22 cellular contexts compared by ENCODE assay signal in the genomic region with DNA sequence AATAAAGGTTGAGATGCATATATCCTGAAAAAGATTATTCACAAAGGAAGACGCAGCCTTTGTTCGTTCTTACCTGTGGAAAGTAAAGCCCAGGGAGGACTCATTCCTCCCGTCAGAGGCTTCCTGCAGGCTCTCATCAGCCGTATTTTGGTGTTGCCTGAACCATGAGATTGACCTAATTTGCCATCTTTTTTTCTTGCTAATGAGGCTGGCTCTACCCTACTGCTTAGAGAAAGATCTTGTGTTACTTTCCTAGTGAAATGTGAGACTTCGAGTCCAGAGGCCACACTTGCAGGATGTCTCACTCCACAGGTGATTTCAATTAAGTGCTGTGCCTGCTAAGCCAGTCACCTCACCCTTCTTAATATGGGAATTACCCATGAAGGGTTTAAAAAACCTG.
DNase-seq lines count a peak whose midpoint lies in the region; ATAC-seq and TF ChIP-seq lines count a peak whose summit lies in the region.
"Had no signal": no experiment of that assay in that cellular context is flagged by ENCODE, and none has a peak within 500 bp of the region (broad histone marks: within the 10 kb centered on the region; RNA-seq: fewer than 3 reads in every experiment).

No MANE protein-coding gene starts in this region.

- no peak for TF ChIP-seq CTCF in nephron progenitor cell (IDR thresholded peaks at IDR 0.05)

- no peaks in the 10 kb centered on the region for H3K9me3 Mint-ChIP-seq in nephron progenitor cell
- no peaks in the 10 kb centered on the region for H3K9me3 Mint-ChIP-seq in activated T-helper 2 cell treated with anti-CD3 and anti-CD28 coated beads, Interferon-gamma antibody, Interleukin-2, Interleukin-4, amounts not matched to agents 10 μg/mL and 5 μg/mL and 100 μg/mL, durations not matched to agents 14 hours and 24 hours and 36 hours
- H3K9me3 Mint-ChIP-seq: CD14-positive monocyte had no signal

- DNase-seq in H7 (peak; percentile 64), NCI-H69 (lab: John Stamatoyannopoulos, UW) (peak; percentile 11), iPS DF 19.7 (ENCODE audit: low read depth, low spot score) (peak; percentile 47), nephron progenitor cell (no peak), GDM1 (lab: John Stamatoyannopoulos, UW) (no peak)
- no peak for DNase-seq in activated T-helper 2 cell treated with anti-CD3 and anti-CD28 coated beads, Interferon-gamma antibody, Interleukin-2, Interleukin-4, amounts not matched to agents 10 μg/mL and 5 μg/mL and 100 μg/mL, durations not matched to agents 14 hours and 24 hours and 36 hours (ENCODE audit: low spot score)
- DNase-seq: EL; HCEC 1CT; MG63; NCI-H1436; NCI-H1930; NCI-H2227 treated with DMSO at 0.1 percent for 48 hours; NCI-H510A; NCI-H748 treated with DMSO at 0.1 percent for 48 hours; NK-92 treated with Interleukin-12 subunit alpha and Interleukin-12 subunit beta, amount 100 ng/mL, for 24 hours; SIG-M5; SK-N-SH had no signal

- peaks cover 4% of the 10 kb centered on the region for H3K27me3 Mint-ChIP-seq in nephron progenitor cell (ENCODE audit: low read depth, poor library complexity)
- H3K27me3 Mint-ChIP-seq in activated T-helper 2 cell treated with anti-CD3 and anti-CD28 coated beads, Interferon-gamma antibody, Interleukin-2, Interleukin-4, amounts not matched to agents 10 μg/mL and 5 μg/mL and 100 μg/mL, durations not matched to agents 14 hours and 24 hours and 36 hours (ENCODE audit: low read depth): no peaks in the 10 kb centered on the region
- H3K27me3 Mint-ChIP-seq: B cell had no signal

- no peaks in the 10 kb centered on the region for H3K36me3 Mint-ChIP-seq in nephron progenitor cell (ENCODE audit: low read depth)
- no peaks in the 10 kb centered on the region for H3K36me3 Mint-ChIP-seq in activated T-helper 2 cell treated with anti-CD3 and anti-CD28 coated beads, Interferon-gamma antibody, Interleukin-2, Interleukin-4, amounts not matched to agents 10 μg/mL and 5 μg/mL and 100 μg/mL, durations not matched to agents 14 hours and 24 hours and 36 hours (ENCODE audit: low read depth)
- H3K36me3 Mint-ChIP-seq: CD14-positive monocyte had no signal

- ATAC-seq in HG03095 (IDR thresholded peaks at IDR 0.05; ENCODE audit: unreplicated experiment): no peak
- no peak for ATAC-seq in HG03139 (IDR thresholded peaks at IDR 0.05; ENCODE audit: unreplicated experiment)
- ATAC-seq: A549 had no signal

- intact Hi-C loops in activated T-helper 2 cell treated with anti-CD3 and anti-CD28 coated beads, Interferon-gamma antibody, Interleukin-2, Interleukin-4, amounts not matched to agents 10 μg/mL and 5 μg/mL and 100 μg/mL, durations not matched to agents 14 hours and 24 hours and 36 hours (cut with micrococcal nuclease): no loop called here

- H3K27me3 ChIP-seq in H7 (ENCODE audit: control insufficient read depth, insufficient read depth, low read length): no peaks in the 10 kb centered on the region
- H3K27me3 ChIP-seq: MG63 had no signal

- peaks cover 64% of the 10 kb centered on the region for H3K4me1 Mint-ChIP-seq in nephron progenitor cell
- peaks cover 2% of the 10 kb centered on the region for H3K4me1 Mint-ChIP-seq in activated T-helper 2 cell treated with anti-CD3 and anti-CD28 coated beads, Interferon-gamma antibody, Interleukin-2, Interleukin-4, amounts not matched to agents 10 μg/mL and 5 μg/mL and 100 μg/mL, durations not matched to agents 14 hours and 24 hours and 36 hours (ENCODE audit: low read depth)
- H3K4me1 Mint-ChIP-seq: B cell, CD14-positive monocyte had no signal

- no peak overlapping the region for H3K27ac Mint-ChIP-seq in nephron progenitor cell
- no peak overlapping the region for H3K27ac Mint-ChIP-seq in activated T-helper 2 cell treated with anti-CD3 and anti-CD28 coated beads, Interferon-gamma antibody, Interleukin-2, Interleukin-4, amounts not matched to agents 10 μg/mL and 5 μg/mL and 100 μg/mL, durations not matched to agents 14 hours and 24 hours and 36 hours
- H3K27ac Mint-ChIP-seq: B cell, CD14-positive monocyte had no signal

- peak overlapping the region; percentile 3 for H3K4me3 Mint-ChIP-seq in nephron progenitor cell
- no peak overlapping the region for H3K4me3 Mint-ChIP-seq in activated T-helper 2 cell treated with anti-CD3 and anti-CD28 coated beads, Interferon-gamma antibody, Interleukin-2, Interleukin-4, amounts not matched to agents 10 μg/mL and 5 μg/mL and 100 μg/mL, durations not matched to agents 14 hours and 24 hours and 36 hours (ENCODE audit: low read depth)
- H3K4me3 Mint-ChIP-seq: B cell, CD14-positive monocyte had no signal

- no peaks in the 10 kb centered on the region for H3K36me3 ChIP-seq in H7 (replicated peaks; ENCODE audit: control insufficient read depth, insufficient read depth, low read length)
- H3K36me3 ChIP-seq: MG63 had no signal

- no peak overlapping the region for H3K4me3 ChIP-seq in H7 (ENCODE audit: insufficient read depth, low read depth, low read length)
- H3K4me3 ChIP-seq: A549, MG63 had no signal

Comparison
In these comparisons a context has a peak if more than half of its experiments do, and no peak if none do; other contexts are left out.
1. DNase-seq: peak in H7 (single experiment), NCI-H69 (single experiment) and iPS DF 19.7 (single experiment); none in nephron progenitor cell (single experiment), activated T-helper 2 cell treated with anti-CD3 and anti-CD28 coated beads, Interferon-gamma antibody, Interleukin-2, Interleukin-4, amounts not matched to agents 10 μg/mL and 5 μg/mL and 100 μg/mL, durations not matched to agents 14 hours and 24 hours and 36 hours (single experiment) and GDM1 (single experiment).